In genomic region chr3:14534379-14535191, GRCh38 we compare ENCODE assay signal across 18 cellular contexts. TPM values are rescaled to one million over a fixed set of nuclear protein-coding genes. Genes with fewer than 3 reads are reported as not detected.
DNase-seq lines count a peak whose midpoint lies in the region; ATAC-seq, FAIRE-seq and TF ChIP-seq lines count a peak whose summit lies in the region.
"Had no signal": no experiment of that assay in that cellular context is flagged by ENCODE, and none has a peak within 500 bp of the region (broad histone marks: within the 10 kb centered on the region; RNA-seq: fewer than 3 reads in every experiment).

No MANE protein-coding gene starts in this region.

- H3K79me2 ChIP-seq in GM23338 (replicated peaks; ENCODE audit: insufficient read depth) (no peaks in the 10 kb centered on the region), endothelial cell of umbilical vein (ENCODE audit: control insufficient read depth, insufficient read depth, low read length) (no peaks in the 10 kb centered on the region), neural cell (replicated peaks; ENCODE audit: insufficient read depth, low read length) (no peaks in the 10 kb centered on the region)

- peaks cover 4% of the 10 kb centered on the region; the same call in 1 of the 3 replicates for H3K9me3 Mint-ChIP-seq in GM23338
- H3K9me3 Mint-ChIP-seq: activated CD4-positive, alpha-beta memory T cell treated with anti-CD3 and anti-CD28 coated beads, Interleukin-2, amount 10 ng/mL, durations not matched to agents 7 days and 5 days; activated T-helper 17 cell treated with anti-CD3 and anti-CD28 coated beads, Interleukin-2, amount 50 U/mL, for 72 hours had no signal

- H3K27me3 ChIP-seq in GM23338 (ENCODE audit: insufficient read depth), result no peaks in the 10 kb centered on the region
- peaks cover 0 to 4% of the 10 kb centered on the region in 2 experiments for H3K27me3 ChIP-seq in endothelial cell of umbilical vein (ENCODE audit: control insufficient read depth in 2 of 2, insufficient read depth in 2 of 2, low read length in 2 of 2)
- H3K27me3 ChIP-seq in neural cell (ENCODE audit: insufficient read depth, low read depth, low read length), result no peaks in the 10 kb centered on the region
- H3K27me3 ChIP-seq in brain microvascular endothelial cell (replicated peaks), result peaks cover 5% of the 10 kb centered on the region
- H3K27me3 ChIP-seq: ascending aorta, pancreas had no signal

- H3K4me3 ChIP-seq in GM23338, result peak overlapping the region; percentile 34
- H3K4me3 ChIP-seq in endothelial cell of umbilical vein (replicated peaks in 1 of 3; ENCODE audit: insufficient read depth in 1 of 3, low read depth in 1 of 3, low read length in 3 of 3), result no peak overlapping the region
- H3K4me3 ChIP-seq in neural cell (ENCODE audit: low read length), result peak overlapping the region; percentile 57
- no peak overlapping the region for H3K4me3 ChIP-seq in brain microvascular endothelial cell (ENCODE audit: low read depth, low read length)
- H3K4me3 ChIP-seq: GM23248, pancreas had no signal

- H3K36me3 ChIP-seq in GM23338 (ENCODE audit: insufficient read depth) (no peaks in the 10 kb centered on the region), endothelial cell of umbilical vein (ENCODE audit: control insufficient read depth in 2 of 2, extremely low read depth in 1 of 2, insufficient read depth in 2 of 2, low read length in 2 of 2) (no peaks in the 10 kb centered on the region), neural cell (ENCODE audit: insufficient read depth, low read length) (no peaks in the 10 kb centered on the region), brain microvascular endothelial cell (replicated peaks) (no peaks in the 10 kb centered on the region)
- H3K36me3 ChIP-seq: ascending aorta, pancreas had no signal

- BruUV-seq in endothelial cell of umbilical vein (replicated peaks; lab: Mats Ljungman, UMichigan), result no TSS peak

- H3K4me3 Mint-ChIP-seq in GM23338, result peak overlapping the region; percentile 62
- H3K4me3 Mint-ChIP-seq: activated CD4-positive, alpha-beta memory T cell treated with anti-CD3 and anti-CD28 coated beads, Interleukin-2, amount 10 ng/mL, durations not matched to agents 7 days and 5 days; activated T-helper 17 cell treated with anti-CD3 and anti-CD28 coated beads, Interleukin-2, amount 50 U/mL, for 72 hours; immature natural killer cell had no signal

- H3K9me2 ChIP-seq in GM23338 (ENCODE audit: insufficient read depth), result no peaks in the 10 kb centered on the region
- no peaks in the 10 kb centered on the region for H3K9me2 ChIP-seq in neural cell (ENCODE audit: insufficient read depth, low read length)

- peak overlapping the region; percentile 73; the same call in 1 of the 2 replicates for H3K27ac Mint-ChIP-seq in GM23338
- H3K27ac Mint-ChIP-seq: activated CD4-positive, alpha-beta memory T cell treated with anti-CD3 and anti-CD28 coated beads, Interleukin-2, amount 10 ng/mL, durations not matched to agents 7 days and 5 days; activated T-helper 17 cell treated with anti-CD3 and anti-CD28 coated beads, Interleukin-2, amount 50 U/mL, for 72 hours; immature natural killer cell had no signal

- peaks cover 59% of the 10 kb centered on the region for H3K4me1 Mint-ChIP-seq in GM23338
- H3K4me1 Mint-ChIP-seq: activated CD4-positive, alpha-beta memory T cell treated with anti-CD3 and anti-CD28 coated beads, Interleukin-2, amount 10 ng/mL, durations not matched to agents 7 days and 5 days; activated T-helper 17 cell treated with anti-CD3 and anti-CD28 coated beads, Interleukin-2, amount 50 U/mL, for 72 hours; immature natural killer cell had no signal

- no peak for TF ChIP-seq RAD21 in neural cell (conservative IDR thresholded peaks at IDR 0.05)

- peak; percentile 78 for ATAC-seq in GM23338
- no peak for ATAC-seq in GM21529 (IDR thresholded peaks at IDR 0.05; ENCODE audit: unreplicated experiment)
- ATAC-seq in HG03159 (IDR thresholded peaks at IDR 0.05; ENCODE audit: unreplicated experiment), result no peak
- ATAC-seq: activated T-helper 17 cell treated with anti-CD3 and anti-CD28 coated beads, Interleukin-2, amount 50 U/mL, for 72 hours; pancreas had no signal

- no peak for TF ChIP-seq POLR2A in endothelial cell of umbilical vein (IDR thresholded peaks at IDR 0.05; ENCODE audit: low read depth, low read length)

- no peak for FAIRE-seq in endothelial cell of umbilical vein (lab: Jason Lieb, UNC)
- FAIRE-seq: pancreas had no signal

- H3K27ac ChIP-seq in GM23338 (ENCODE audit: low read depth) (peak overlapping the region; percentile 46; the same call in 1 of the 2 replicates), endothelial cell of umbilical vein (ENCODE audit: insufficient read depth, low read depth, low read length) (no peak overlapping the region), neural cell (ENCODE audit: low read length) (peak overlapping the region; percentile 61), brain microvascular endothelial cell (no peak overlapping the region)
- H3K27ac ChIP-seq: ascending aorta, GM23248, KMS-11, pancreas had no signal

- no peaks in the 10 kb centered on the region for H3K9me1 ChIP-seq in endothelial cell of umbilical vein (replicated peaks; ENCODE audit: control insufficient read depth, extremely low read depth, insufficient read depth, low read length)

- H3K36me3 Mint-ChIP-seq in GM23338 (ENCODE audit: low read depth), result peaks cover 2% of the 10 kb centered on the region; the same call in 1 of the 3 replicates
- H3K36me3 Mint-ChIP-seq: immature natural killer cell had no signal

- H3K4me2 ChIP-seq in GM23338 (peak overlapping the region; percentile 60), endothelial cell of umbilical vein (ENCODE audit: insufficient read depth, low read length) (no peak overlapping the region), neural cell (ENCODE audit: low read length) (peak overlapping the region; percentile 45)
- H3K4me2 ChIP-seq: KMS-11 had no signal

- TF ChIP-seq EP300 in neural cell (conservative IDR thresholded peaks at IDR 0.05; ENCODE audit: poor library complexity, severe bottlenecking), result peak; percentile 13

- CTCF ChIA-PET in endothelial cell of umbilical vein (lab: Charles Lee) (interaction anchor here (0.6 to 1.1 kb wide), 3 partner anchors 14 to 25 kb away, joined by 3 read pairs; no protein-coding TSS in a partner anchor), GM10248 (lab: Yijun Ruan, JAX) (no interaction called here)

- H4K20me1 ChIP-seq in GM23338 (replicated peaks; ENCODE audit: insufficient read depth), result no peaks in the 10 kb centered on the region
- no peaks in the 10 kb centered on the region for H4K20me1 ChIP-seq in endothelial cell of umbilical vein (replicated peaks; ENCODE audit: control insufficient read depth, extremely low read depth, insufficient read depth, low read length)
- no peaks in the 10 kb centered on the region for H4K20me1 ChIP-seq in neural cell (ENCODE audit: insufficient read depth)

- no peak overlapping the region for H2AFZ ChIP-seq in GM23338
- peak overlapping the region; percentile 58 for H2AFZ ChIP-seq in endothelial cell of umbilical vein (ENCODE audit: low read depth, low read length)
- no peak overlapping the region for H2AFZ ChIP-seq in neural cell (ENCODE audit: low read depth, low read length)
- H2AFZ ChIP-seq: GM23248 had no signal

- H3K4me1 ChIP-seq in GM23338 (ENCODE audit: insufficient read depth), result peaks cover 48% of the 10 kb centered on the region
- no peaks in the 10 kb centered on the region for H3K4me1 ChIP-seq in endothelial cell of umbilical vein (ENCODE audit: control insufficient read depth, extremely low read depth, insufficient read depth, low read length)
- H3K4me1 ChIP-seq: ascending aorta, pancreas had no signal

- H3K9me3 ChIP-seq in endothelial cell of umbilical vein (replicated peaks; ENCODE audit: control insufficient read depth, insufficient read depth, low read length) (no peaks in the 10 kb centered on the region), neural cell (ENCODE audit: low read length) (no peaks in the 10 kb centered on the region)
- H3K9me3 ChIP-seq: ascending aorta, pancreas had no signal

- peaks cover 9% of the 10 kb centered on the region for H3K27me3 Mint-ChIP-seq in GM23338 (ENCODE audit: insufficient read depth, low read depth, poor library complexity)

- peak; percentile 76 for DNase-seq in GM23338 (ENCODE audit: low spot score)
- DNase-seq in NCI-H2081 treated with DMSO at 0.1 percent for 48 hours (lab: John Stamatoyannopoulos, UW), result peak; percentile 17
- DNase-seq in endothelial cell of umbilical vein (ENCODE audit: low read depth, low spot score), result no peak
- DNase-seq in GM10248 (ENCODE audit: extremely low spot score), result no peak
- no peak for DNase-seq in brain microvascular endothelial cell
- DNase-seq: activated CD4-positive, alpha-beta memory T cell treated with anti-CD3 and anti-CD28 coated beads, Interleukin-2, amount 10 ng/mL, durations not matched to agents 7 days and 5 days; GM23248; immature natural killer cell; NCI-H1930; stimulated activated CD4-positive, alpha-beta T cell treated with anti-CD3 and anti-CD28 coated beads, Interleukin-12 subunit alpha, Interleukin-12 subunit beta, amount 100 ng/mL, for 4 hours had no signal

- H3F3A ChIP-seq in GM23338 (replicated peaks; ENCODE audit: low read depth) (peaks cover 21% of the 10 kb centered on the region; the same call in 1 of the 2 replicates), neural cell (ENCODE audit: insufficient read depth, low read length, poor library complexity, severe bottlenecking) (peaks cover 11% of the 10 kb centered on the region)

- intact Hi-C loops in endothelial cell of umbilical vein (cut with micrococcal nuclease), result no loop called here

- in situ Hi-C loops in brain microvascular endothelial cell (cut with HindIII; ENCODE audit: low pct_ligation_motif_present, low sequenced_read_pairs), result no loop called here

- TF ChIP-seq CTCF in GM23338 (conservative IDR thresholded peaks at IDR 0.05; ENCODE audit: low read depth in 2 of 2) (no peak), endothelial cell of umbilical vein (IDR thresholded peaks at IDR 0.05; ENCODE audit: extremely low read depth in 1 of 2, insufficient read depth in 1 of 2, low read depth in 1 of 2, low read length in 2 of 2) (no peak), neural cell (IDR thresholded peaks at IDR 0.05; ENCODE audit: poor library complexity, severe bottlenecking) (no peak), GM10248 (IDR thresholded peaks at IDR 0.05; ENCODE audit: control extremely low read depth, extremely low read depth, low read depth, missing control alignments) (no peak), brain microvascular endothelial cell (IDR thresholded peaks at IDR 0.05; ENCODE audit: low read depth, low read length, missing control alignments) (no peak)

- POLR2A ChIA-PET in endothelial cell of umbilical vein (lab: Charles Lee), result no interaction called here
- POLR2A ChIA-PET in GM10248 (lab: Yijun Ruan, JAX), result no interaction called here

- H3K9ac ChIP-seq in endothelial cell of umbilical vein (replicated peaks; ENCODE audit: extremely low read depth, insufficient read depth, low read length) (no peak overlapping the region), neural cell (ENCODE audit: low read length) (peak overlapping the region; percentile 41)
- H3K9ac ChIP-seq: GM23248, KMS-11 had no signal

- dilution Hi-C loops in endothelial cell of umbilical vein (cut with MboI; ENCODE audit: extremely low pct_ligation_motif_present, low sequenced_read_pairs), result no loop called here

RNA-seq across cellular contexts. Expression of gene GRIP2, which starts 5.6 kb away (rescaled TPM):
- total RNA-seq in GM23338 (2014; rRNA removed; shearing (Covaris generic)), result 4.5 and 5.8 TPM in 2 replicates
- 3.6 and 3.9 TPM in 2 replicates for polyA plus RNA-seq in GM23338 (2016; fragmentation: Nextera tagmentation; extraction: Ambion mirVana)
- total RNA-seq in endothelial cell of umbilical vein, result not detected in 2 replicates
- polyA plus RNA-seq in endothelial cell of umbilical vein, result not detected in 2 replicates
- polyA plus RNA-seq in endothelial cell of umbilical vein (2011; cell fraction: cytosol; rRNA removed), result not detected in 2 replicates
- 0.07 TPM in 1 of 2 replicates, not detected in the other for polyA plus RNA-seq in endothelial cell of umbilical vein (2011; cell fraction: nucleus; rRNA removed)
- polyA plus RNA-seq in endothelial cell of umbilical vein (2012), result 0.04 TPM in 1 of 2 replicates, not detected in the other
- polyA minus RNA-seq in endothelial cell of umbilical vein, result not detected in 2 replicates
- polyA minus RNA-seq in endothelial cell of umbilical vein (2011; cell fraction: cytosol; rRNA and poly(A)+ RNA removed), result not detected
- not detected in 2 replicates for polyA minus RNA-seq in endothelial cell of umbilical vein (2011; cell fraction: nucleus; rRNA and poly(A)+ RNA removed)
- 8.6 and 13.3 TPM in 2 replicates for polyA plus RNA-seq in neural cell
- 12.0 and 12.9 TPM in 2 replicates for polyA minus RNA-seq in neural cell
- total RNA-seq: mononuclear cell had no signal
- polyA plus RNA-seq: immature natural killer cell had no signal

Comparison
In these comparisons a context has a peak if more than half of its experiments do, and no peak if none do; other contexts are left out.
1. DNase-seq: peak in GM23338 (single experiment) and NCI-H2081 treated with DMSO at 0.1 percent for 48 hours (single experiment); none in endothelial cell of umbilical vein (single experiment), GM10248 (single experiment) and brain microvascular endothelial cell (single experiment).
2. H3K27ac ChIP-seq: peak in GM23338 (single experiment) and neural cell (single experiment); none in endothelial cell of umbilical vein (single experiment) and brain microvascular endothelial cell (single experiment).
3. H3K4me3 ChIP-seq: peak in GM23338 (single experiment) and neural cell (single experiment); none in endothelial cell of umbilical vein (0 of 3) and brain microvascular endothelial cell (single experiment).